10 cellular contexts compared by ENCODE assay signal in genomic region chr19:38565686-38566105, GRCh38. TPM values are rescaled to one million over a fixed set of nuclear protein-coding genes. Genes with fewer than 3 reads are reported as not detected.
DNase-seq lines count a peak whose midpoint lies in the region; ATAC-seq and TF ChIP-seq lines count a peak whose summit lies in the region.
"Had no signal": no experiment of that assay in that cellular context is flagged by ENCODE, and none has a peak within 500 bp of the region (broad histone marks: within the 10 kb centered on the region; RNA-seq: fewer than 3 reads in every experiment).

No MANE protein-coding gene starts in this region.

- CTCF ChIA-PET in CD8-positive, alpha-beta T cell (lab: Charles Lee), result no interaction called here
- CTCF ChIA-PET in mammary epithelial cell (lab: Charles Lee; ENCODE audit: low non-redundant PET), result no interaction called here

- WGBS in mammary epithelial cell (ENCODE audit: low coverage, missing lambda C conversion rate), result 98% methylated on average over 9 of the region's 22 CpGs

- H3K4me3 ChIP-seq in CD8-positive, alpha-beta T cell (ENCODE audit: low read depth, low read length), result peak overlapping the region; percentile 19
- no peak overlapping the region for H3K4me3 ChIP-seq in H7 (ENCODE audit: insufficient read depth, low read depth, low read length)
- no peak overlapping the region for H3K4me3 ChIP-seq in mammary epithelial cell (replicated peaks in 1 of 3; ENCODE audit: insufficient read depth in 1 of 3, low read depth in 2 of 3, low read length in 3 of 3)
- no peak overlapping the region for H3K4me3 ChIP-seq in parathyroid adenoma (ENCODE audit: low read depth, low read length)
- H3K4me3 ChIP-seq: K562 had no signal

- ATAC-seq in CD8-positive, alpha-beta T cell, result no peak
- ATAC-seq in HG02610 (IDR thresholded peaks at IDR 0.05; ENCODE audit: unreplicated experiment), result no peak
- ATAC-seq: K562 had no signal

- peaks cover 9% of the 10 kb centered on the region for H3K27me3 Mint-ChIP-seq in CD8-positive, alpha-beta T cell (ENCODE audit: low read depth)

- H4K20me1 ChIP-seq in mammary epithelial cell (ENCODE audit: insufficient read depth, low read length), result no peaks in the 10 kb centered on the region

- POLR2A ChIA-PET in CD8-positive, alpha-beta T cell (lab: Charles Lee), result no interaction called here

- in situ Hi-C loops in mammary epithelial cell (cut with MboI; ENCODE audit: low sequenced_read_pairs in 2 of 2), result no loop called here

- H3K79me2 ChIP-seq in mammary epithelial cell (ENCODE audit: insufficient read depth, low read length) (no peaks in the 10 kb centered on the region), parathyroid adenoma (no peaks in the 10 kb centered on the region)

- no peaks in the 10 kb centered on the region for H3K27me3 ChIP-seq in CD8-positive, alpha-beta T cell (ENCODE audit: insufficient read depth, low read length)
- no peaks in the 10 kb centered on the region for H3K27me3 ChIP-seq in H7 (ENCODE audit: control insufficient read depth, insufficient read depth, low read length)
- H3K27me3 ChIP-seq in mammary epithelial cell (ENCODE audit: insufficient read depth, low read length), result peaks cover 2% of the 10 kb centered on the region
- no peaks in the 10 kb centered on the region for H3K27me3 ChIP-seq in parathyroid adenoma (ENCODE audit: control insufficient read depth, insufficient read depth, low read length)

- peak overlapping the region; percentile 80 for H3K4me3 Mint-ChIP-seq in CD8-positive, alpha-beta T cell
- H3K4me3 Mint-ChIP-seq: neural crest cell had no signal

- TF ChIP-seq CTCF in CD8-positive, alpha-beta T cell (IDR thresholded peaks at IDR 0.05), result no peak
- TF ChIP-seq CTCF in mammary epithelial cell (conservative IDR thresholded peaks at IDR 0.05 in 1 of 2, IDR thresholded peaks at IDR 0.05 in 1 of 2; ENCODE audit: extremely low read depth in 1 of 2, insufficient read depth in 1 of 2, low read depth in 1 of 2, low read length in 2 of 2) (no peak), parathyroid adenoma (IDR thresholded peaks at IDR 0.05) (no peak)

- peaks cover 24% of the 10 kb centered on the region for H3K4me1 Mint-ChIP-seq in CD8-positive, alpha-beta T cell (ENCODE audit: low read depth)
- H3K4me1 Mint-ChIP-seq: neural crest cell had no signal

- no peaks in the 10 kb centered on the region for H3K36me3 Mint-ChIP-seq in CD8-positive, alpha-beta T cell

- H3K4me2 ChIP-seq in mammary epithelial cell (ENCODE audit: insufficient read depth, low read depth, low read length) (peak overlapping the region; percentile 78), parathyroid adenoma (ENCODE audit: low read length) (no peak overlapping the region)

- H3K9me3 Mint-ChIP-seq in CD8-positive, alpha-beta T cell, result no peaks in the 10 kb centered on the region
- H3K9me3 Mint-ChIP-seq: neural crest cell had no signal

- intact Hi-C loops in CD8-positive, alpha-beta T cell (cut with DNase I, micrococcal nuclease), result no loop called here
- intact Hi-C loops in mammary epithelial cell (cut with micrococcal nuclease), result no loop called here

- no peaks in the 10 kb centered on the region for H3K36me3 ChIP-seq in CD8-positive, alpha-beta T cell (ENCODE audit: insufficient read depth, low read length)
- H3K36me3 ChIP-seq in H7 (replicated peaks; ENCODE audit: control insufficient read depth, insufficient read depth, low read length) (peaks cover 5% of the 10 kb centered on the region), mammary epithelial cell (ENCODE audit: insufficient read depth, low read length) (no peaks in the 10 kb centered on the region), parathyroid adenoma (ENCODE audit: control insufficient read depth, insufficient read depth, low read length) (no peaks in the 10 kb centered on the region)

- H3K9ac ChIP-seq in mammary epithelial cell (ENCODE audit: insufficient read depth, low read length), result no peak overlapping the region
- no peak overlapping the region for H3K9ac ChIP-seq in parathyroid adenoma

- H3K27ac Mint-ChIP-seq in CD8-positive, alpha-beta T cell, result no peak overlapping the region

- no peaks in the 10 kb centered on the region for H3K9me3 ChIP-seq in CD8-positive, alpha-beta T cell (ENCODE audit: low read length)
- no peaks in the 10 kb centered on the region for H3K9me3 ChIP-seq in mammary epithelial cell (replicated peaks; ENCODE audit: insufficient read depth, low read length)
- no peaks in the 10 kb centered on the region for H3K9me3 ChIP-seq in parathyroid adenoma (ENCODE audit: control insufficient read depth, low read length)

- no peak overlapping the region for H3K27ac ChIP-seq in CD8-positive, alpha-beta T cell (ENCODE audit: low read depth, low read length)
- H3K27ac ChIP-seq in mammary epithelial cell (ENCODE audit: insufficient read depth, low read depth, low read length) (no peak overlapping the region), parathyroid adenoma (no peak overlapping the region)

- dilution Hi-C loops in mammary epithelial cell (cut with HindIII; ENCODE audit: low sequenced_read_pairs), result no loop called here

- no TSS peak for BruUV-seq in mammary epithelial cell (replicated peaks; lab: Mats Ljungman, UMichigan)

- H2AFZ ChIP-seq in mammary epithelial cell (ENCODE audit: low read depth, low read length) (peak overlapping the region; percentile 69), parathyroid adenoma (peak overlapping the region; percentile 53)

- peaks cover 5% of the 10 kb centered on the region for H3K4me1 ChIP-seq in CD8-positive, alpha-beta T cell (ENCODE audit: insufficient read depth, low read length)
- H3K4me1 ChIP-seq in mammary epithelial cell (ENCODE audit: insufficient read depth, low read length), result peaks cover 11% of the 10 kb centered on the region
- H3K4me1 ChIP-seq in parathyroid adenoma, result no peaks in the 10 kb centered on the region

- no peak for DNase-seq in CD8-positive, alpha-beta T cell
- peak; percentile 44 for DNase-seq in H7
- no peak for DNase-seq in mammary epithelial cell
- no peak for DNase-seq in activated CD4-positive, CD25-positive, alpha-beta regulatory T cell treated with anti-CD3 and anti-CD28 coated beads, Interleukin-2, amount 50 U/mL, for 72 hours
- no peak for DNase-seq in amniotic stem cell (lab: John Stamatoyannopoulos, UW)
- DNase-seq: EL had no signal

RNA-seq across cellular contexts. Expression of gene MAP4K1, which starts 52.1 kb away (rescaled TPM):
- 100 to 1,000 TPM; 135 to 151 TPM for total RNA-seq in CD8-positive, alpha-beta T cell
- 8.2 and 13.7 TPM in 2 replicates for total RNA-seq in H7 (2014; rRNA removed; shearing (Covaris generic))
- total RNA-seq in mammary epithelial cell, result under 1 TPM in 1 of 2 donors, not detected in 1; 0.75 TPM
- 0.51 TPM for polyA plus RNA-seq in mammary epithelial cell
- polyA minus RNA-seq in mammary epithelial cell, result not detected

RNA-seq across cellular contexts. Expression of gene EIF3K, which starts 53.3 kb away (rescaled TPM):
- total RNA-seq in CD8-positive, alpha-beta T cell, result 100 to 1,000 TPM; 313 to 315 TPM
- total RNA-seq in H7 (2014; rRNA removed; shearing (Covaris generic)), result 408 and 422 TPM in 2 replicates
- 100 to 1,000 TPM; 237 to 319 TPM for total RNA-seq in mammary epithelial cell
- polyA plus RNA-seq in mammary epithelial cell, result 490 TPM
- polyA minus RNA-seq in mammary epithelial cell, result 368 TPM
